Comparison of ENCODE assay signal across 26 cellular contexts in the genomic region with DNA sequence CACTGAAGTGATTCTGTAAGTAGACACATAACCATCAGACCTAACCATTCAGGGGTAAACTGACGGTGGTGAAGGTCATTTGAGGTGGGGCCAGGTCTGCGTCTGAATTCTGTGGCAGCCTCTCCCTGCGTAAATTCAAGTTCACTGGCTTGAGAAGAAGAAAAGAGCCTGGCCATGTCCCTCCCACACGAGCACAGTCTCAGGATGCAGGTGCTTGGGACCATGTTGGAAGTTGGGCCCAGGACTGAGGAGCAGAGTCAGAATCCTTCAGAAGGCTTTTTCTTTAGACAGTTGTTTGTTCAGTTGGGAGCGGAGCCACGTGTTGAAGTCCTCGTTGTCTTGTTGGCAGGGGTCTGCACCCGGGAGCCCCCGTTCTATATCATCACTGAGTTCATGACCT. TPM values are rescaled to one million over a fixed set of nuclear protein-coding genes. Genes with fewer than 3 reads are reported as not detected.
A peak's percentile ranks its signal among the peaks of the same experiment; 100 is the strongest.
DNase-seq lines count a peak whose midpoint lies in the region; ATAC-seq and TF ChIP-seq lines count a peak whose summit lies in the region.
"Had no signal": no experiment of that assay in that cellular context is flagged by ENCODE, and none has a peak within 500 bp of the region (broad histone marks: within the 10 kb centered on the region; RNA-seq: fewer than 3 reads in every experiment).

No MANE protein-coding gene starts in this region.

- peak overlapping the region; percentile 73 to 90 for H3K27ac ChIP-seq in right atrium auricular region
- peak overlapping the region; percentile 71 for H3K27ac ChIP-seq in layer of hippocampus (ENCODE audit: low read depth, low read length)
- peak overlapping the region; percentile 55 for H3K27ac ChIP-seq in rectal smooth muscle tissue (ENCODE audit: low read depth, low read length)
- H3K27ac ChIP-seq: BLaER1, ovary, RWPE1, uterus, WERI-Rb-1 had no signal

- intact Hi-C loops in left cardiac atrium (cut with DNase I), result no loop called here

- no peaks in the 10 kb centered on the region for H3K9me3 ChIP-seq in right atrium auricular region
- H3K9me3 ChIP-seq: BLaER1, ovary, uterus had no signal

- no peak overlapping the region for H3K4me3 ChIP-seq in right atrium auricular region
- H3K4me3 ChIP-seq in rectal smooth muscle tissue (ENCODE audit: low read length), result no peak overlapping the region
- H3K4me3 ChIP-seq: BLaER1, ovary, uterus had no signal

- H3K9ac ChIP-seq in rectal smooth muscle tissue (ENCODE audit: low read length), result no peak overlapping the region
- H3K9ac ChIP-seq: BLaER1 had no signal

- DNase-seq in right atrium auricular region (ENCODE audit: low spot score) (no peak), left cardiac atrium (no peak), inferior parietal cortex (ENCODE audit: extremely low spot score) (no peak), mucosa of gallbladder (ENCODE audit: low spot score) (no peak)
- DNase-seq: ACHN; effector memory CD4-positive, alpha-beta T cell; erythroblast; foreskin melanocyte; GOT3; islet precursor cell; mesendoderm; NCI-H345; NCI-H774; stimulated activated naive CD8-positive, alpha-beta T cell treated with anti-CD3 and anti-CD28 coated beads, Interleukin-15, amount 100 ng/mL, for 72 hours; uterus; WERI-Rb-1 had no signal

- peaks cover 38% of the 10 kb centered on the region for H3K36me3 ChIP-seq in right atrium auricular region
- peaks cover 39% of the 10 kb centered on the region for H3K36me3 ChIP-seq in rectal smooth muscle tissue (ENCODE audit: control insufficient read depth, insufficient read depth, low read length)
- H3K36me3 ChIP-seq: ovary, uterus had no signal

- H3K27me3 ChIP-seq in right atrium auricular region, result no peaks in the 10 kb centered on the region
- H3K27me3 ChIP-seq in layer of hippocampus (ENCODE audit: control insufficient read depth, insufficient read depth, low read length), result no peaks in the 10 kb centered on the region
- no peaks in the 10 kb centered on the region for H3K27me3 ChIP-seq in rectal smooth muscle tissue (ENCODE audit: control insufficient read depth, insufficient read depth, low read length)
- H3K27me3 ChIP-seq: BLaER1, ovary, uterus had no signal

- ATAC-seq in left cardiac atrium, result no peak
- no peak for ATAC-seq in activated CD4-positive, CD25-positive, alpha-beta regulatory T cell treated with anti-CD3 and anti-CD28 coated beads, Interleukin-2, amount 50 U/mL, for 24 hours
- no peak for ATAC-seq in SK-N-SH treated with all-trans-retinoic acid at 6 μM for 48 hours
- ATAC-seq: stimulated activated naive CD8-positive, alpha-beta T cell treated with anti-CD3 and anti-CD28 coated beads, Interleukin-15, amount 100 ng/mL, for 72 hours had no signal

- TF ChIP-seq CTCF in right atrium auricular region (IDR thresholded peaks at IDR 0.05), result no peak

- peaks cover 0 to 64% of the 10 kb centered on the region in 2 donors for H3K4me1 ChIP-seq in right atrium auricular region
- H3K4me1 ChIP-seq in rectal smooth muscle tissue (ENCODE audit: control insufficient read depth, insufficient read depth, low read length), result peaks cover 22% of the 10 kb centered on the region

TF ChIP-seq in SK-N-SH treated with all-trans-retinoic acid at 6 μM for 48 hours, 23 proteins besides CTCF, POLR2A, EP300 and RAD21:
- TF ChIP-seq, protein P1, sequence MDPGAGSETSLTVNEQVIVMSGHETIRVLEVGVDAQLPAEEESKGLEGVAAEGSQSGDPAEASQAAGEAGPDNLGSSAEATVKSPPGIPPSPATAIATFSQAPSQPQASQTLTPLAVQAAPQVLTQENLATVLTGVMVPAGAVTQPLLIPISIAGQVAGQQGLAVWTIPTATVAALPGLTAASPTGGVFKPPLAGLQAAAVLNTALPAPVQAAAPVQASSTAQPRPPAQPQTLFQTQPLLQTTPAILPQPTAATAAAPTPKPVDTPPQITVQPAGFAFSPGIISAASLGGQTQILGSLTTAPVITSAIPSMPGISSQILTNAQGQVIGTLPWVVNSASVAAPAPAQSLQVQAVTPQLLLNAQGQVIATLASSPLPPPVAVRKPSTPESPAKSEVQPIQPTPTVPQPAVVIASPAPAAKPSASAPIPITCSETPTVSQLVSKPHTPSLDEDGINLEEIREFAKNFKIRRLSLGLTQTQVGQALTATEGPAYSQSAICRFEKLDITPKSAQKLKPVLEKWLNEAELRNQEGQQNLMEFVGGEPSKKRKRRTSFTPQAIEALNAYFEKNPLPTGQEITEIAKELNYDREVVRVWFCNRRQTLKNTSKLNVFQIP (CRISPR knock-in tag; IDR thresholded peaks at IDR 0.05; ENCODE audit: borderline replicate concordance, low read depth), result no peak
- TF ChIP-seq OSR1 (CRISPR knock-in tag; IDR thresholded peaks at IDR 0.05) (no peak), CSDC2 (CRISPR knock-in tag; IDR thresholded peaks at IDR 0.05) (no peak), PPARA (CRISPR knock-in tag; IDR thresholded peaks at IDR 0.05; ENCODE audit: borderline replicate concordance) (no peak), TCF4 (CRISPR knock-in tag; IDR thresholded peaks at IDR 0.05; ENCODE audit: borderline replicate concordance) (no peak)

RNA-seq across cellular contexts. Expression of a gene that starts 24.1 kb away (rescaled TPM):
- total RNA-seq in right atrium auricular region (not detected), left cardiac atrium (not detected), mucosa of gallbladder (not detected)
- total RNA-seq: aorta, cerebellum, ovary, sciatic nerve, uterus had no signal

RNA-seq across cellular contexts. Expression of a gene that starts 37.5 kb away (rescaled TPM):
- 10 to 100 TPM; 26.3 to 38.9 TPM for total RNA-seq in right atrium auricular region
- 10 to 100 TPM; 40.8 to 55.4 TPM for total RNA-seq in left cardiac atrium
- 85.9 TPM for total RNA-seq in mucosa of gallbladder
